ENCODE assay signal across 1 cellular context in the genomic region with DNA sequence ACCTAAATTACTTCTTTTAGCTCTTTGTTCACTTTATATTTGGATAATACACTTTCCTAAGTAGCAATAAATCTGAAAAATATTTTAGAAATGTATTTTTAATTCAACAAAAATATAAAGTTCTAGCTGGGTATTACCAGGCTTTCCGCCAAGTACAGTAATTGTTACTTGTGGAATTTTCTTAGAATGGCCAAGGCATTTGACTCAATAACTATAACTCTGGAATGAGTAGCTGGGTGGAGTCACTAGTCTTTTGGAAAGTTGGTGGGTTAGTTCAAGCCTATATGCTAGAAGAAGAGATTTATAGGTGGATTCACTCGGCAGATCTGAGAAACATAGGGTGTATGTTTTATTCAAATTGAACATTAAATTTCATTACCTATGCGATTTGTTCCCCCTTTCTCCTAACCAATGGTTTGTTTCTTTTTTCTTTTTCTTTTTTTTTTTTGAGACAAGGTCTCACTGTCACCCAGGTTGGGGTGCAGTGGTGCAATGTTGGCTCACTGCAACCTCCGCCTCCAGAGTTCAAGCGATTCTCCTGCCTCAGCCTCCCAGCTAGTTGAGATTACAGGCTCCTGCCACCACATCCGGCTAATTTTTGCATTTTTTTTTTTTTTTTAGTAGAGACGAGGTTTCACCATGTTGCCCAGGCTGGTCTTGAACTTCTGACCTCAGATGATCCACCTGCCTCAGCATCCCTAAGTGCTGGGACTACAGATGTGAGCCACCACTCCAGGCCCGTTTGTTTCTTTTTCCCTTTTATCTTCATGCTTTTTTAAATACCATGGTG.
TF ChIP-seq lines count a peak whose summit lies in the region.

No MANE protein-coding gene starts in this region.

TF ChIP-seq in IMR-90, 13 proteins besides CTCF, POLR2A, EP300 and RAD21:
- TF ChIP-seq BHLHE40 (IDR thresholded peaks at IDR 0.05; ENCODE audit: low read depth, low read length) (no peak), SMC3 (IDR thresholded peaks at IDR 0.05; ENCODE audit: low read depth, low read length) (no peak), RCOR1 (IDR thresholded peaks at IDR 0.05; ENCODE audit: insufficient replicate concordance, low read length) (no peak), MAZ (IDR thresholded peaks at IDR 0.05; ENCODE audit: borderline replicate concordance, low read depth, low read length) (no peak), RFX5 (IDR thresholded peaks at IDR 0.05; ENCODE audit: low read depth, low read length) (no peak), FOS (IDR thresholded peaks at IDR 0.05; ENCODE audit: low read depth, low read length) (no peak), MXI1 (IDR thresholded peaks at IDR 0.05; ENCODE audit: borderline replicate concordance, low read depth, low read length) (no peak), MAFK (IDR thresholded peaks at IDR 0.05; ENCODE audit: low read depth, low read length) (no peak), CHD1 (IDR thresholded peaks at IDR 0.05; ENCODE audit: low read depth, low read length) (no peak), NFE2L2 (IDR thresholded peaks at IDR 0.05; ENCODE audit: low read depth, low read length) (no peak), USF2 (IDR thresholded peaks at IDR 0.05; ENCODE audit: low read depth, low read length) (no peak), CEBPB (IDR thresholded peaks at IDR 0.05; ENCODE audit: low read depth, low read length) (no peak)
- TF ChIP-seq, protein P1, sequence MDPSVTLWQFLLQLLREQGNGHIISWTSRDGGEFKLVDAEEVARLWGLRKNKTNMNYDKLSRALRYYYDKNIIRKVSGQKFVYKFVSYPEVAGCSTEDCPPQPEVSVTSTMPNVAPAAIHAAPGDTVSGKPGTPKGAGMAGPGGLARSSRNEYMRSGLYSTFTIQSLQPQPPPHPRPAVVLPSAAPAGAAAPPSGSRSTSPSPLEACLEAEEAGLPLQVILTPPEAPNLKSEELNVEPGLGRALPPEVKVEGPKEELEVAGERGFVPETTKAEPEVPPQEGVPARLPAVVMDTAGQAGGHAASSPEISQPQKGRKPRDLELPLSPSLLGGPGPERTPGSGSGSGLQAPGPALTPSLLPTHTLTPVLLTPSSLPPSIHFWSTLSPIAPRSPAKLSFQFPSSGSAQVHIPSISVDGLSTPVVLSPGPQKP (IDR thresholded peaks at IDR 0.05; ENCODE audit: borderline replicate concordance, low read depth, low read length), result no peak
